In genomic region chr4:44487341-44487740, GRCh38 we compare ENCODE assay signal across 21 cellular contexts. TPM values are rescaled to one million over a fixed set of nuclear protein-coding genes. Genes with fewer than 3 reads are reported as not detected.
DNase-seq lines count a peak whose midpoint lies in the region; ATAC-seq and TF ChIP-seq lines count a peak whose summit lies in the region.
"Had no signal": no experiment of that assay in that cellular context is flagged by ENCODE, and none has a peak within 500 bp of the region (broad histone marks: within the 10 kb centered on the region; RNA-seq: fewer than 3 reads in every experiment).

No MANE protein-coding gene starts in this region.

- no peaks in the 10 kb centered on the region for H3K9me3 ChIP-seq in RWPE2 (ENCODE audit: severe bottlenecking)

- H3K36me3 ChIP-seq in RWPE2 (ENCODE audit: low read depth): no peaks in the 10 kb centered on the region

- TF ChIP-seq CTCF in RWPE2 (IDR thresholded peaks at IDR 0.05; ENCODE audit: poor library complexity, severe bottlenecking) (no peak), foreskin keratinocyte (conservative IDR thresholded peaks at IDR 0.05) (no peak)

- no peak overlapping the region for H3K27ac ChIP-seq in RWPE2 (ENCODE audit: poor library complexity, severe bottlenecking)
- no peak overlapping the region for H3K27ac ChIP-seq in foreskin keratinocyte

- ATAC-seq in RWPE2 (ENCODE audit: low read depth) (peak; percentile 84), foreskin keratinocyte (peak; percentile 81), HG02885 (IDR thresholded peaks at IDR 0.05; ENCODE audit: poor library complexity, unreplicated experiment) (no peak)
- ATAC-seq: SK-N-SH treated with all-trans-retinoic acid at 6 μM for 48 hours had no signal

- H3K4me3 ChIP-seq in RWPE2 (ENCODE audit: severe bottlenecking): no peak overlapping the region

- DNase-seq in D341Med (ENCODE audit: low spot score) (peak; percentile 51), DMS53 treated with DMSO at 0.1 percent for 48 hours (lab: John Stamatoyannopoulos, UW; ENCODE audit: unreplicated experiment) (peak; percentile 22), RWPE2 (ENCODE audit: low spot score) (no peak), foreskin keratinocyte (peak; percentile 51 to 66), MV-4-11 (lab: John Stamatoyannopoulos, UW) (no peak), SIG-M5 treated with dmso at 0.1 percent for 504 hours (lab: John Stamatoyannopoulos, UW; ENCODE audit: unreplicated experiment) (no peak)
- DNase-seq: ACHN; C1 segment of cervical spinal cord; GF-D8; H9; Karpas-422; NCI-H187; NCI-H2107; NCI-H526; NK-92 treated with Interleukin-12 subunit alpha and Interleukin-12 subunit beta, amount 100 ng/mL, for 24 hours; SHP77 treated with DMSO at 0.1 percent for 48 hours; T-helper 1 cell had no signal

- H3K4me1 ChIP-seq in RWPE2 (ENCODE audit: insufficient read depth, poor library complexity, severe bottlenecking) (peaks cover 4% of the 10 kb centered on the region), foreskin keratinocyte (peaks cover 7% of the 10 kb centered on the region)

- H3K27me3 ChIP-seq in RWPE2 (ENCODE audit: insufficient read depth, poor library complexity, severe bottlenecking) (no peaks in the 10 kb centered on the region), foreskin keratinocyte (no peaks in the 10 kb centered on the region)

RNA-seq across cellular contexts. Expression of gene KCTD8, which starts 38.7 kb away (rescaled TPM):
- 0.18 TPM in 1 of 2 replicates, not detected in the other for total RNA-seq in foreskin keratinocyte
- 0.03 TPM in 1 of 2 replicates, not detected in the other for polyA plus RNA-seq in foreskin keratinocyte
- total RNA-seq: OCI-LY7 had no signal
- polyA plus RNA-seq: IgD-negative memory B cell had no signal

Comparison
In these comparisons a context has a peak if more than half of its experiments do, and no peak if none do; other contexts are left out.
1. DNase-seq: peak in D341Med (single experiment), DMS53 treated with DMSO at 0.1 percent for 48 hours (single experiment) and foreskin keratinocyte (2 of 2); none in RWPE2 (single experiment), MV-4-11 (single experiment) and SIG-M5 treated with dmso at 0.1 percent for 504 hours (single experiment).